Comparison of ENCODE assay signal across 8 cellular contexts in the genomic region with DNA sequence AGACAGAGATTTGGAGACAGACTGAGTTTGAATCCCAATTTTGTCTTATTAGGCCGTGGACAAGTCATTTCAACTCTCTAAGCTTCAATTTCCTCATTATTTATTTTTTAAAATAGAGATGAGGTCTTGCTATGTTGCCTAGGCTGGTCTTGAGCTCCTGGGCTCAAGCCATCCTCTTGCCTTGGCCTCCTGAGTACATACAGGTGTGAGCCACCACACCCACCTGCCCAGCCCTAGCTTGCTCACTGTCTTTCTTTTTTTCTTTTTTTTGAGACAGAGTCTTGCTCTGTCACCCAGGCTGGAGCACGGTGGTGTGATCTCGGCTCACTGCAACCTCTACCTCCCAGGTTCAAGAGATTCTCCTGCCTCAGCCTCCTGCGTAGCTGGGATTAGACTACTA. TPM values are rescaled to one million over a fixed set of nuclear protein-coding genes. Genes with fewer than 3 reads are reported as not detected.
DNase-seq lines count a peak whose midpoint lies in the region; FAIRE-seq and TF ChIP-seq lines count a peak whose summit lies in the region.
"Not testable (repeated sequence)": the region's sequence is repeated elsewhere in the genome, so short reads cannot be mapped to it uniquely, and the experiment has no call there.

No MANE protein-coding gene starts in this region.

- not testable (repeated sequence) for FAIRE-seq in astrocyte (lab: Jason Lieb, UNC)

- H2AFZ ChIP-seq in astrocyte (ENCODE audit: low read depth, low read length); smooth muscle cell (ENCODE audit: low read depth): not testable (repeated sequence)

- H3K27me3 ChIP-seq in HUES48 (ENCODE audit: control insufficient read depth, insufficient read depth, low read length); astrocyte (ENCODE audit: insufficient read depth, low read length); esophagus squamous epithelium; smooth muscle cell (ENCODE audit: low read depth): not testable (repeated sequence)

- intact Hi-C loops in esophagus squamous epithelium (cut with DNase I) = not testable (repeated sequence)

- not testable (repeated sequence) for H3F3A ChIP-seq in smooth muscle cell (ENCODE audit: low read depth)

- TF ChIP-seq CTCF in astrocyte (IDR thresholded peaks at IDR 0.05; ENCODE audit: insufficient read depth, low read depth, low read length); esophagus squamous epithelium (IDR thresholded peaks at IDR 0.05); smooth muscle cell (IDR thresholded peaks at IDR 0.05; ENCODE audit: borderline replicate concordance, insufficient read depth, poor library complexity, severe bottlenecking): not testable (repeated sequence)

- not testable (repeated sequence) for DNase-seq in T-helper 2 cell treated with Interferon-gamma antibody and Interleukin-4, amounts not matched to agents 5 μg/mL and 100 μg/mL, for 36 hours (ENCODE audit: low spot score); astrocyte (ENCODE audit: low read depth); esophagus squamous epithelium (lab: John Stamatoyannopoulos, UW); smooth muscle cell (lab: John Stamatoyannopoulos, UW; ENCODE audit: unreplicated experiment)
- peak; percentile 49 for DNase-seq in activated T-cell treated with anti-CD3 and anti-CD28 coated beads, Interleukin-2, amount 50 U/mL, for 24 hours

- H3K27ac Mint-ChIP-seq in T-helper 2 cell treated with Interferon-gamma antibody and Interleukin-4, amounts not matched to agents 5 μg/mL and 100 μg/mL, for 36 hours = peak overlapping the region; percentile 75
- H3K27ac Mint-ChIP-seq in activated T-cell treated with anti-CD3 and anti-CD28 coated beads, Interleukin-2, amount 50 U/mL, for 24 hours = peak overlapping the region; percentile 98
- peak overlapping the region; percentile 51 for H3K27ac Mint-ChIP-seq in astrocyte (ENCODE audit: unreplicated experiment)

- H3K27ac ChIP-seq in HUES48 (ENCODE audit: low read depth, low read length) (peak overlapping the region; percentile 62), astrocyte (ENCODE audit: low read depth, low read length) (peak overlapping the region; percentile 83), esophagus squamous epithelium (peak overlapping the region; percentile 85 to 89 (median 88)), mesodermal cell (ENCODE audit: low read depth, low read length, severe bottlenecking) (peak overlapping the region; percentile 23), smooth muscle cell (ENCODE audit: low read depth) (peak overlapping the region; percentile 42), urinary bladder (ENCODE audit: low read depth) (peak overlapping the region; percentile 51)

- not testable (repeated sequence) for TF ChIP-seq POLR2A in esophagus squamous epithelium (IDR thresholded peaks at IDR 0.05)

- peaks cover 37% of the 10 kb centered on the region for H3K4me1 Mint-ChIP-seq in T-helper 2 cell treated with Interferon-gamma antibody and Interleukin-4, amounts not matched to agents 5 μg/mL and 100 μg/mL, for 36 hours (ENCODE audit: low read depth)
- peaks cover 85% of the 10 kb centered on the region for H3K4me1 Mint-ChIP-seq in activated T-cell treated with anti-CD3 and anti-CD28 coated beads, Interleukin-2, amount 50 U/mL, for 24 hours (ENCODE audit: low read depth)
- not testable (repeated sequence) for H3K4me1 Mint-ChIP-seq in astrocyte (ENCODE audit: low read depth, unreplicated experiment)

- not testable (repeated sequence) for H3K9me3 Mint-ChIP-seq in T-helper 2 cell treated with Interferon-gamma antibody and Interleukin-4, amounts not matched to agents 5 μg/mL and 100 μg/mL, for 36 hours; activated T-cell treated with anti-CD3 and anti-CD28 coated beads, Interleukin-2, amount 50 U/mL, for 24 hours; astrocyte (ENCODE audit: unreplicated experiment)

- 48% methylated on average over 4 of the region's 4 CpGs for WGBS in esophagus squamous epithelium, 2 donors
- 85% methylated on average over 2 of the region's 4 CpGs; no CpG with 5 or more reads in 1 of the 2 experiments for WGBS in mesodermal cell (ENCODE audit: insufficient coverage in 2 of 2), 2 experiments
- WGBS in smooth muscle cell (ENCODE audit: low lambda C conversion rate) = 95% methylated on average over 4 of the region's 4 CpGs
- 91% methylated on average over 4 of the region's 4 CpGs for WGBS in urinary bladder

- not testable (repeated sequence) for H3K36me3 ChIP-seq in HUES48 (ENCODE audit: control insufficient read depth, insufficient read depth, low read length); astrocyte (ENCODE audit: insufficient read depth, low read length); esophagus squamous epithelium; mesodermal cell (ENCODE audit: control insufficient read depth, insufficient read depth, low read length); smooth muscle cell (ENCODE audit: low read depth); urinary bladder (ENCODE audit: insufficient read depth)

- not testable (repeated sequence) for H3K79me2 ChIP-seq in astrocyte (ENCODE audit: insufficient read depth, low read length); smooth muscle cell (ENCODE audit: low read depth)

- H3K9ac ChIP-seq in HUES48 (ENCODE audit: low read depth, low read length); smooth muscle cell (ENCODE audit: low read depth): not testable (repeated sequence)
- H3K9ac ChIP-seq in astrocyte (ENCODE audit: low read length) = peak overlapping the region; percentile 42

- peak overlapping the region; percentile 38 for H3K4me3 Mint-ChIP-seq in T-helper 2 cell treated with Interferon-gamma antibody and Interleukin-4, amounts not matched to agents 5 μg/mL and 100 μg/mL, for 36 hours
- not testable (repeated sequence) for H3K4me3 Mint-ChIP-seq in activated T-cell treated with anti-CD3 and anti-CD28 coated beads, Interleukin-2, amount 50 U/mL, for 24 hours; astrocyte (ENCODE audit: unreplicated experiment)

- not testable (repeated sequence) for H3K9me3 ChIP-seq in HUES48 (ENCODE audit: control insufficient read depth, insufficient read depth, low read length); astrocyte (ENCODE audit: insufficient read depth, low read depth, low read length); esophagus squamous epithelium; mesodermal cell (ENCODE audit: control insufficient read depth, low read length); smooth muscle cell (replicated peaks; ENCODE audit: low read depth)

- H3K36me3 Mint-ChIP-seq in T-helper 2 cell treated with Interferon-gamma antibody and Interleukin-4, amounts not matched to agents 5 μg/mL and 100 μg/mL, for 36 hours (ENCODE audit: low read depth) = peaks cover 11% of the 10 kb centered on the region
- peaks cover 20% of the 10 kb centered on the region for H3K36me3 Mint-ChIP-seq in activated T-cell treated with anti-CD3 and anti-CD28 coated beads, Interleukin-2, amount 50 U/mL, for 24 hours (ENCODE audit: low read depth)
- H3K36me3 Mint-ChIP-seq in astrocyte (ENCODE audit: low read depth, unreplicated experiment) = not testable (repeated sequence)

- H3K4me2 ChIP-seq in astrocyte (ENCODE audit: low read length) = peak overlapping the region; percentile 54
- H3K4me2 ChIP-seq in smooth muscle cell = not testable (repeated sequence)

- H3K4me1 ChIP-seq in HUES48 (ENCODE audit: control insufficient read depth, insufficient read depth, low read length); smooth muscle cell (ENCODE audit: low read depth); urinary bladder (ENCODE audit: insufficient read depth): not testable (repeated sequence)
- H3K4me1 ChIP-seq in astrocyte (ENCODE audit: insufficient read depth, low read length) (peaks cover 20% of the 10 kb centered on the region), esophagus squamous epithelium (peaks cover 15 to 57% (median 26%) of the 10 kb centered on the region in 3 donors), mesodermal cell (ENCODE audit: control insufficient read depth, insufficient read depth, low read length, poor library complexity, severe bottlenecking) (peaks cover 14% of the 10 kb centered on the region)

- not testable (repeated sequence) for H4K20me1 ChIP-seq in astrocyte (ENCODE audit: insufficient read depth, low read length); smooth muscle cell (ENCODE audit: low read depth)

- not testable (repeated sequence) for H3K4me3 ChIP-seq in HUES48 (ENCODE audit: low read depth, low read length); astrocyte (ENCODE audit: insufficient read depth, low read depth, low read length); esophagus squamous epithelium; mesodermal cell (ENCODE audit: extremely low read depth, insufficient read depth, low read length, poor library complexity, severe bottlenecking); smooth muscle cell; urinary bladder (ENCODE audit: low read depth, low read length)

- H3K27me3 Mint-ChIP-seq in T-helper 2 cell treated with Interferon-gamma antibody and Interleukin-4, amounts not matched to agents 5 μg/mL and 100 μg/mL, for 36 hours (ENCODE audit: low read depth); activated T-cell treated with anti-CD3 and anti-CD28 coated beads, Interleukin-2, amount 50 U/mL, for 24 hours; astrocyte (ENCODE audit: low read depth, unreplicated experiment): not testable (repeated sequence)

RNA-seq across cellular contexts. Expression of a gene that starts 45.2 kb away (rescaled TPM):
- total RNA-seq in astrocyte (10.1 and 12.4 TPM in 2 replicates), esophagus squamous epithelium (10 to 100 TPM in 3 of 4 donors, 1 to 10 TPM in 1; 9.1 to 15.1 (median 13.3) TPM), smooth muscle cell (5.8 and 9.6 TPM in 2 replicates), urinary bladder (9.3 TPM)
- 24.6 TPM for polyA plus RNA-seq in mesodermal cell (2013, experiment 1 of 2)
- polyA plus RNA-seq in mesodermal cell (2013, experiment 2 of 2) = 22.2 TPM
- polyA plus RNA-seq in smooth muscle cell (12.5 and 17.4 TPM in 2 replicates), urinary bladder (13.4 TPM)

RNA-seq across cellular contexts. Expression of a gene that starts 55.9 kb away (rescaled TPM):
- 67.6 and 74.1 TPM in 2 replicates for total RNA-seq in astrocyte
- total RNA-seq in esophagus squamous epithelium = 10 to 100 TPM; 15.9 to 38.1 (median 25.8) TPM
- 47.5 TPM for polyA plus RNA-seq in mesodermal cell (2013, experiment 1 of 2)
- polyA plus RNA-seq in mesodermal cell (2013, experiment 2 of 2) = 49.8 TPM
- total RNA-seq in smooth muscle cell = 34.7 and 48.4 TPM in 2 replicates
- polyA plus RNA-seq in smooth muscle cell = 51.7 and 65.9 TPM in 2 replicates
- 48.0 TPM for total RNA-seq in urinary bladder
- 21.1 TPM for polyA plus RNA-seq in urinary bladder

Comparison
In these comparisons a context has a peak if more than half of its experiments do, and no peak if none do; other contexts are left out.
1. H3K27ac ChIP-seq: peak in every context shown above with its lines; median percentile 88 in esophagus squamous epithelium; 83 in astrocyte; 62 in HUES48; 51 in urinary bladder; 42 in smooth muscle cell; 23 in mesodermal cell.